20 cellular contexts compared by ENCODE assay signal in the genomic region with DNA sequence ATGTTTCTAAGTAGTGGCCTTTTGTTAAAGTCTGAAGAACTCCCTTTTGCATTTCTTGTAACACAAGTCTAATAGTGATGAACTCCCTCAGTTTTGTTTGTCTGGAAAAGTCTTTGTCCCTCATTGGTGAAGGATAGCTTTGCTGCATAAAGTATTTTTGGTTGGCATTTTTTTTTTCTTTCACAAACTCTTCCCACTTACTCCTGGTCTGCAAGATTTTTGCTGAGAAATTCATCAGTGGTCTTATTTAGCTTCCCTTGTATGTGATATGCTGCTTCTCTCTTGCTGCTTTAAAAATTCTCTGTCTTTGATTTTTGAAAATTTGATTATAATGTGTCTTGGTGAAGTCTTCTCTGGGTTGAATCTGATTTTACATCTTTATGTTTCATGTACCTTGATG. TPM values are rescaled to one million over a fixed set of nuclear protein-coding genes. Genes with fewer than 3 reads are reported as not detected.
DNase-seq lines count a peak whose midpoint lies in the region; ATAC-seq, FAIRE-seq and TF ChIP-seq lines count a peak whose summit lies in the region.
"Had no signal": no experiment of that assay in that cellular context is flagged by ENCODE, and none has a peak within 500 bp of the region (broad histone marks: within the 10 kb centered on the region; RNA-seq: fewer than 3 reads in every experiment).

No MANE protein-coding gene starts in this region.

- no peak overlapping the region for H3K4ac ChIP-seq in mesendoderm (ENCODE audit: low read depth, low read length)

- in situ Hi-C loops in GM13976 (cut with MboI; ENCODE audit: low sequenced_read_pairs, unreplicated experiment): no loop called here

- no peaks in the 10 kb centered on the region for H3K4me1 Mint-ChIP-seq in naive thymus-derived CD8-positive, alpha-beta T cell
- H3K4me1 Mint-ChIP-seq: GM23338 had no signal

- H3K36me3 Mint-ChIP-seq in naive thymus-derived CD8-positive, alpha-beta T cell: peaks cover 37 to 54% (median 48%) of the 10 kb centered on the region in 3 donors

- H3K23ac ChIP-seq in mesendoderm (ENCODE audit: low read length): no peak overlapping the region

- H3K79me1 ChIP-seq in mesendoderm (ENCODE audit: low read length): no peaks in the 10 kb centered on the region

- TF ChIP-seq CTCF in choroid plexus epithelial cell (conservative IDR thresholded peaks at IDR 0.05; ENCODE audit: low read depth, low read length) (no peak), GM13976 (IDR thresholded peaks at IDR 0.05; ENCODE audit: borderline replicate concordance, control extremely low read depth, extremely low read depth, insufficient read depth, missing control alignments) (no peak)

- no peak overlapping the region for H3K27ac ChIP-seq in mesendoderm (ENCODE audit: low read depth, low read length)
- H3K27ac ChIP-seq: 22Rv1, A549, C4-2B had no signal

- H3K27ac Mint-ChIP-seq in naive thymus-derived CD8-positive, alpha-beta T cell: no peak overlapping the region
- H3K27ac Mint-ChIP-seq: CD4-positive, alpha-beta T cell; GM23338 had no signal

- no peaks in the 10 kb centered on the region for H3K27me3 ChIP-seq in mesendoderm (ENCODE audit: insufficient read depth, low read length, poor library complexity)

- H3K27me3 Mint-ChIP-seq in naive thymus-derived CD8-positive, alpha-beta T cell: no peaks in the 10 kb centered on the region
- H3K27me3 Mint-ChIP-seq: CD4-positive, alpha-beta T cell had no signal

- H2BK5ac ChIP-seq in mesendoderm (ENCODE audit: low read length): no peak overlapping the region

- H3K36me3 ChIP-seq in mesendoderm (ENCODE audit: control insufficient read depth, insufficient read depth, low read length): no peaks in the 10 kb centered on the region

- H3K79me2 ChIP-seq in mesendoderm (ENCODE audit: control insufficient read depth, insufficient read depth, low read length): no peaks in the 10 kb centered on the region

- H3K9me3 Mint-ChIP-seq in naive thymus-derived CD8-positive, alpha-beta T cell: peaks cover 11 to 61% (median 36%) of the 10 kb centered on the region in 9 donors

- H3K4me3 ChIP-seq in choroid plexus epithelial cell (ENCODE audit: low read depth, low read length) (no peak overlapping the region), mesendoderm (ENCODE audit: low read length) (no peak overlapping the region)
- H3K4me3 ChIP-seq: A549, GM23338 had no signal

- H4K8ac ChIP-seq in mesendoderm (ENCODE audit: low read depth, low read length): no peak overlapping the region

- no peak overlapping the region for H3K4me3 Mint-ChIP-seq in naive thymus-derived CD8-positive, alpha-beta T cell
- H3K4me3 Mint-ChIP-seq: CD4-positive, alpha-beta T cell; GM23338 had no signal

- POLR2A ChIA-PET in naive thymus-derived CD8-positive, alpha-beta T cell (lab: Charles Lee): no interaction called here

- no peak overlapping the region for H4K5ac ChIP-seq in mesendoderm (ENCODE audit: low read length)

- no peaks in the 10 kb centered on the region for H3K4me1 ChIP-seq in mesendoderm (ENCODE audit: control insufficient read depth, low read depth, low read length)
- H3K4me1 ChIP-seq: A549, Caco-2 had no signal

- ATAC-seq in naive thymus-derived CD8-positive, alpha-beta T cell: no peak
- ATAC-seq: A549, GM23338 had no signal

- no peak overlapping the region for H2AK5ac ChIP-seq in mesendoderm (ENCODE audit: low read length)

- peak; percentile 65 for FAIRE-seq in HTR-8/SVneo (lab: Jason Lieb, UNC)
- FAIRE-seq: A549, D721Med, G401.6, GM12892, H54 had no signal

- H2BK120ac ChIP-seq in mesendoderm (ENCODE audit: low read depth, low read length): no peak overlapping the region

- H3K56ac ChIP-seq in mesendoderm (ENCODE audit: low read length): no peak overlapping the region

- H3K9ac ChIP-seq in mesendoderm (ENCODE audit: low read length): no peak overlapping the region

- H3K18ac ChIP-seq in mesendoderm (ENCODE audit: low read length): no peak overlapping the region

- no peak overlapping the region for H3K4me2 ChIP-seq in mesendoderm (ENCODE audit: low read length)
- H3K4me2 ChIP-seq: A549, GM23338 had no signal

- DNase-seq in NCI-H1092 (lab: John Stamatoyannopoulos, UW) (peak; percentile 3), NCI-H1092 treated with DMSO at 0.1 percent for 48 hours (lab: John Stamatoyannopoulos, UW) (no peak), HTR-8/SVneo (ENCODE audit: insufficient read length, low spot score) (no peak), choroid plexus epithelial cell (ENCODE audit: low read depth) (peak; percentile 6), mesendoderm (peak; percentile 14), GM13976 (ENCODE audit: low spot score) (no peak)
- DNase-seq in naive thymus-derived CD8-positive, alpha-beta T cell: no peak
- DNase-seq: AML-193; Caco-2; CD4-positive, alpha-beta T cell; HCEC 1CT; IMR-90 had no signal

- H2BK15ac ChIP-seq in mesendoderm (replicated peaks; ENCODE audit: low read depth): no peak overlapping the region

RNA-seq across cellular contexts. Expression of gene TRMT5, which starts 22.7 kb away (rescaled TPM):
- 18.0 TPM for polyA plus RNA-seq in mesendoderm (2013, experiment 1 of 2)
- 17.0 TPM for polyA plus RNA-seq in mesendoderm (2013, experiment 2 of 2)
- 10 to 100 TPM; 10.8 to 12.6 TPM for total RNA-seq in naive thymus-derived CD8-positive, alpha-beta T cell
- polyA plus RNA-seq in naive thymus-derived CD8-positive, alpha-beta T cell: 1 to 10 TPM; 2.5 to 7.6 (median 3.8) TPM

RNA-seq across cellular contexts. Expression of gene SLC38A6, which starts 22.9 kb away (rescaled TPM):
- polyA plus RNA-seq in mesendoderm (2013, experiment 1 of 2): 7.1 TPM
- polyA plus RNA-seq in mesendoderm (2013, experiment 2 of 2): 6.9 TPM
- total RNA-seq in naive thymus-derived CD8-positive, alpha-beta T cell: 10 to 100 TPM; 14.0 to 15.7 TPM
- polyA plus RNA-seq in naive thymus-derived CD8-positive, alpha-beta T cell: 1 to 10 TPM; 3.6 to 7.8 (median 7.7) TPM

Comparison
In these comparisons a context has a peak if more than half of its experiments do, and no peak if none do; other contexts are left out.
1. DNase-seq: peak in NCI-H1092 (single experiment), choroid plexus epithelial cell (single experiment) and mesendoderm (single experiment); none in NCI-H1092 treated with DMSO at 0.1 percent for 48 hours (single experiment), HTR-8/SVneo (single experiment), naive thymus-derived CD8-positive, alpha-beta T cell (0 of 10) and GM13976 (single experiment).